8 cellular contexts compared by ENCODE assay signal in the genomic region with DNA sequence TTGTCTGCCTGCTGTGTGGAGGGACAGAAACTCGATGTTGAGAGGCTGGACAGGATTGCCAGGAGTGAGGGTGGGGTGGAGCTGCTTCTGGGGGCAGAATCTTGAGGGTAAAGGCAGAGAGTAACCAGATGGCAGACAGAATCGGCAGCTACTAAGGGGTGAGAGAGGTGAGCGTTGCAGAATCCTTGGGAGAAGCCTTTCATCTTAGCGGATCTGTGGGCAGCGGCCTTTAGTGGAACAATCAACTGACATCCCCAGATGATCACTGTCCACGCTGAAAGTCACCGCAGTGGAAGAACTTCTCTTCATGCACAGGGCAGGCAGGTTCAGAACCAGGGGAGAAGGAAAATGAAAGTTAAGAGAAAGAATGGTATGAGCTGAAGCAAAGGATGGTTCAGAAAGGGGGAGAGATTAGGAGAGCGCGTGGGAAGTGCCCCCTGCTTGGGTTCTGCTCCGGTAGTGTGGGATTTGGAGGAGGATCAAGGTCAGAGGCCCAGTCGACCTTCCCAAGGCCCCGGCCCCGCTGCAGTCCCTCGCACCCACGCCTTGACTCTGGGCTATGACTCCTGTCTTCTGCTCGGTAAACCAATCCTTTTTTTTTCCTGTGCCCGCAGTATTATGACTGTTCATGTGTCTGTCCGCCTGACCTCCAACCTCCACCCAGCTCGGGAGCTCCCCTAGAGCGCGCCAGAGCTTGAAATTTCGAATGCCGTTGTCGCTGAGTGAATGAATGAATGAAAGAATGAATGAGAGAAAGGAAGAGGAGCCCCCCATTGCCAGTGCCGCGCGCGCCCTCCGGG. TPM values are rescaled to one million over a fixed set of nuclear protein-coding genes. Genes with fewer than 3 reads are reported as not detected.
DNase-seq lines count a peak whose midpoint lies in the region; ATAC-seq, FAIRE-seq and TF ChIP-seq lines count a peak whose summit lies in the region.
"Had no signal": no experiment of that assay in that cellular context is flagged by ENCODE, and none has a peak within 500 bp of the region (broad histone marks: within the 10 kb centered on the region; RNA-seq: fewer than 3 reads in every experiment).

No MANE protein-coding gene starts in this region.

- H3K4me1 ChIP-seq in colonic mucosa (peaks cover 6% of the 10 kb centered on the region), mesenchymal stem cell (ENCODE audit: control insufficient read depth, insufficient read depth, low read depth, low read length) (peaks cover 16% of the 10 kb centered on the region)

- peak overlapping the region; percentile 77 for H3K4me3 ChIP-seq in GM08714 (ENCODE audit: low read length)
- peak overlapping the region; percentile 74 for H3K4me3 ChIP-seq in NB4 (ENCODE audit: low read depth, low read length)
- H3K4me3 ChIP-seq in colonic mucosa = peak overlapping the region; percentile 75
- peak overlapping the region; percentile 93 to 97 for H3K4me3 ChIP-seq in mesenchymal stem cell (ENCODE audit: insufficient read depth in 1 of 2, low read depth in 1 of 2, low read length in 2 of 2)

- no peak overlapping the region for H2BK15ac ChIP-seq in mesenchymal stem cell (ENCODE audit: low read depth, poor library complexity, severe bottlenecking)

- no peaks in the 10 kb centered on the region for H3K36me3 Mint-ChIP-seq in glutamatergic neuron (ENCODE audit: unreplicated experiment)

- H3K23ac ChIP-seq in mesenchymal stem cell (ENCODE audit: low read length in 2 of 2) = peak overlapping the region in 1 of 2 experiments; percentile 70

- peaks cover 10% of the 10 kb centered on the region for H3K27me3 Mint-ChIP-seq in glutamatergic neuron (ENCODE audit: unreplicated experiment)
- H3K27me3 Mint-ChIP-seq: activated naive CD8-positive, alpha-beta T cell treated with anti-CD3 and anti-CD28 coated beads, Interleukin-2, amount 10 ng/mL, durations not matched to agents 7 days and 5 days had no signal

- no peak overlapping the region for H3K4me3 Mint-ChIP-seq in glutamatergic neuron (ENCODE audit: unreplicated experiment)
- H3K4me3 Mint-ChIP-seq: activated naive CD8-positive, alpha-beta T cell treated with anti-CD3 and anti-CD28 coated beads, Interleukin-2, amount 10 ng/mL, durations not matched to agents 7 days and 5 days had no signal

- intact Hi-C loops in colonic mucosa (cut with DNase I) = loop anchor here (10.0 kb wide), 1 partner anchor 322 kb away; the partner anchor contains the start of gene STAMBP

- no peaks in the 10 kb centered on the region for H3K27me3 ChIP-seq in colonic mucosa
- H3K27me3 ChIP-seq in mesenchymal stem cell (ENCODE audit: control insufficient read depth in 1 of 2, insufficient read depth in 1 of 2, low read length in 2 of 2) = no peaks in the 10 kb centered on the region

- H2AK5ac ChIP-seq in mesenchymal stem cell (ENCODE audit: low read length, severe bottlenecking) = no peak overlapping the region

- H3K27ac ChIP-seq in colonic mucosa = no peak overlapping the region
- no peak overlapping the region for H3K27ac ChIP-seq in mesenchymal stem cell (ENCODE audit: low read length, poor library complexity, severe bottlenecking)

- TF ChIP-seq CTCF in NB4 (IDR thresholded peaks at IDR 0.05; ENCODE audit: low read depth, low read length) (no peak), colonic mucosa (IDR thresholded peaks at IDR 0.05) (no peak), glutamatergic neuron (IDR thresholded peaks at IDR 0.05; ENCODE audit: partially characterized antibody, unreplicated experiment) (no peak)

- peaks cover 5% of the 10 kb centered on the region for H3K4me1 Mint-ChIP-seq in glutamatergic neuron (ENCODE audit: low read depth, unreplicated experiment)

- H3K36me3 ChIP-seq in colonic mucosa = no peaks in the 10 kb centered on the region
- peaks cover 7 to 34% of the 10 kb centered on the region in 2 experiments for H3K36me3 ChIP-seq in mesenchymal stem cell (ENCODE audit: control insufficient read depth in 1 of 2, insufficient read depth in 2 of 2, low read depth in 1 of 2, low read length in 2 of 2)

- H3K18ac ChIP-seq in mesenchymal stem cell (ENCODE audit: low read depth in 1 of 2, low read length in 2 of 2) = peak overlapping the region in 1 of 2 experiments; percentile 93

- peaks cover 5% of the 10 kb centered on the region for H3K9me3 Mint-ChIP-seq in glutamatergic neuron (ENCODE audit: unreplicated experiment)
- H3K9me3 Mint-ChIP-seq: activated naive CD8-positive, alpha-beta T cell treated with anti-CD3 and anti-CD28 coated beads, Interleukin-2, amount 10 ng/mL, durations not matched to agents 7 days and 5 days had no signal

- H4K91ac ChIP-seq in mesenchymal stem cell (ENCODE audit: low read length) = peak overlapping the region; percentile 84

- DNase-seq in NB4 (ENCODE audit: low read depth) (peak; percentile 71), colonic mucosa (no peak), mesenchymal stem cell (peak; percentile 49), urothelium cell line (ENCODE audit: low spot score) (peak; percentile 23), glutamatergic neuron (no peak)

- H3K9me3 ChIP-seq in colonic mucosa (no peaks in the 10 kb centered on the region), mesenchymal stem cell (ENCODE audit: control insufficient read depth, low read length) (no peaks in the 10 kb centered on the region)

- no peak overlapping the region for H3K27ac Mint-ChIP-seq in glutamatergic neuron (ENCODE audit: unreplicated experiment)
- H3K27ac Mint-ChIP-seq: activated naive CD8-positive, alpha-beta T cell treated with anti-CD3 and anti-CD28 coated beads, Interleukin-2, amount 10 ng/mL, durations not matched to agents 7 days and 5 days had no signal

- H3K9ac ChIP-seq in colonic mucosa (ENCODE audit: low read depth in 2 of 2, low read length in 2 of 2) (peak overlapping the region; percentile 77 to 83), mesenchymal stem cell (ENCODE audit: low read length) (peak overlapping the region; percentile 89)

- ATAC-seq in GM21825 (IDR thresholded peaks at IDR 0.05; ENCODE audit: unreplicated experiment) = peak; percentile 14

- H2BK5ac ChIP-seq in mesenchymal stem cell (ENCODE audit: low read depth, low read length, poor library complexity, severe bottlenecking) = no peak overlapping the region

- H2BK120ac ChIP-seq in mesenchymal stem cell (ENCODE audit: low read depth, low read length) = no peak overlapping the region

- 18% methylated on average over 24 of the region's 29 CpGs for WGBS in mesenchymal stem cell

- H3K4me2 ChIP-seq in mesenchymal stem cell (ENCODE audit: low read length, poor library complexity, severe bottlenecking) = peak overlapping the region; percentile 93

- peaks cover 34% of the 10 kb centered on the region for H3K79me1 ChIP-seq in mesenchymal stem cell (replicated peaks; ENCODE audit: low read length, poor library complexity, severe bottlenecking)

- H2BK12ac ChIP-seq in mesenchymal stem cell (ENCODE audit: low read length in 2 of 2) = peak overlapping the region in 1 of 2 experiments; percentile 37

- peak overlapping the region; percentile 92 for H2AFZ ChIP-seq in mesenchymal stem cell (ENCODE audit: low read depth, low read length)

- TF ChIP-seq POLR2A in NB4 (IDR thresholded peaks at IDR 0.05; ENCODE audit: extremely low read depth, insufficient read length) = no peak

- FAIRE-seq in urothelium cell line (lab: Jason Lieb, UNC) = no peak

- H3K14ac ChIP-seq in mesenchymal stem cell (ENCODE audit: low read length in 2 of 2) = no peak overlapping the region

- peak overlapping the region; percentile 83 for H4K8ac ChIP-seq in mesenchymal stem cell (ENCODE audit: low read length)

- peak overlapping the region; percentile 63 to 85 for H3K4ac ChIP-seq in mesenchymal stem cell (ENCODE audit: low read depth in 1 of 2, low read length in 2 of 2)

RNA-seq across cellular contexts. Expression of gene BOLA3, which starts 0.6 kb away (rescaled TPM):
- total RNA-seq in colonic mucosa = 10 to 100 TPM; 44.8 to 95.1 TPM
- 70.7 TPM for polyA plus RNA-seq in mesenchymal stem cell (2013, experiment 1 of 2)
- polyA plus RNA-seq in mesenchymal stem cell (2013, experiment 2 of 2) = 74.6 TPM
- total RNA-seq in glutamatergic neuron (ENCODE audit: unreplicated experiment) = 17.7 TPM

RNA-seq across cellular contexts. Expression of gene MOB1A, which starts 31.6 kb away (rescaled TPM):
- total RNA-seq in colonic mucosa (100 to 1,000 TPM; 124 to 160 TPM), glutamatergic neuron (ENCODE audit: unreplicated experiment) (60.5 TPM)
- polyA plus RNA-seq in mesenchymal stem cell (2013, experiment 1 of 2) = 51.8 TPM
- polyA plus RNA-seq in mesenchymal stem cell (2013, experiment 2 of 2) = 52.4 TPM

RNA-seq across cellular contexts. Expression of gene MTHFD2, which starts 51.3 kb away (rescaled TPM):
- total RNA-seq in colonic mucosa (10 to 100 TPM; 44.9 to 89.2 TPM), glutamatergic neuron (ENCODE audit: unreplicated experiment) (293 TPM)
- polyA plus RNA-seq in mesenchymal stem cell (2013, experiment 1 of 2) = 88.7 TPM
- 89.4 TPM for polyA plus RNA-seq in mesenchymal stem cell (2013, experiment 2 of 2)

Comparison
In these comparisons a context has a peak if more than half of its experiments do, and no peak if none do; other contexts are left out.
1. DNase-seq: peak in NB4 (single experiment), mesenchymal stem cell (single experiment) and urothelium cell line (single experiment); none in colonic mucosa (single experiment) and glutamatergic neuron (single experiment).
2. Peak in every context shown above with its lines, with median percentiles within 50 percentile points of each other: H3K4me3 ChIP-seq.